ENCODE assay signal across 24 cellular contexts in the genomic region with DNA sequence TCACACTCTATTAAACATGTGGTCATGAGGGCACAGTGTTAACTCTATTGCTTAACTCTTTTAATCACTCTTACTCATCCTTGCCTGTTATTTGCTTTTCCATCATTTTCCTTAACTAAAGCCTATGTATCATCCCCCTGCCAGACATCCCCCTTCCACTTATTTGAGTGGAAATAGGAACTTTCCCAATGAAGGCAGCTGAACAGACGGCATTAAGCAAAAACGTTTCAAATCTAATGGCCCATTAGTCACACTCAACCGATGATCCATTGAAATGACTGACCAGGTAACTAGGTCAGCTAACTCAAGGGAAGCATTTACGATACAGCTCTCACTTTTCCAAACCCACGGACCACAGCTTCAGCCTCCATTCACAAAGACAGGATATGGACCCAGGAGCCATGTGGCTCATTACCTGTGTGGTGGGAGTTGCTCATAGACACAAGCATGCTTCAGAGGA.
DNase-seq lines count a peak whose midpoint lies in the region; ATAC-seq, FAIRE-seq and TF ChIP-seq lines count a peak whose summit lies in the region.
"Had no signal": no experiment of that assay in that cellular context is flagged by ENCODE, and none has a peak within 500 bp of the region (broad histone marks: within the 10 kb centered on the region; RNA-seq: fewer than 3 reads in every experiment).

No MANE protein-coding gene starts in this region.

- no peaks in the 10 kb centered on the region for H3K4me1 ChIP-seq in small intestine (ENCODE audit: control insufficient read depth in 2 of 2, insufficient read depth in 1 of 2, low read depth in 1 of 2, low read length in 1 of 2)
- no peaks in the 10 kb centered on the region for H3K4me1 ChIP-seq in transverse colon
- H3K4me1 ChIP-seq: Caco-2, HAP-1, SJSA1 had no signal

- H3K27ac ChIP-seq in epithelial cell of prostate (peak overlapping the region; percentile 77), small intestine (ENCODE audit: low read depth in 1 of 2, low read length in 1 of 2) (no peak overlapping the region), transverse colon (no peak overlapping the region)
- H3K27ac ChIP-seq: SJSA1 had no signal

- intact Hi-C loops in transverse colon (cut with DNase I; ENCODE audit: low total_unique reads): no loop called here

- H3K9me3 ChIP-seq in MG63: peaks cover 2% of the 10 kb centered on the region; the same call in 1 of the 2 replicates
- no peaks in the 10 kb centered on the region for H3K9me3 ChIP-seq in small intestine (ENCODE audit: control insufficient read depth, low read depth)
- no peaks in the 10 kb centered on the region for H3K9me3 ChIP-seq in transverse colon
- H3K9me3 ChIP-seq: Caco-2, HAP-1, SJSA1 had no signal

- no peak for TF ChIP-seq EP300 in transverse colon (IDR thresholded peaks at IDR 0.05; ENCODE audit: low read depth)

- DNase-seq in ELR (ENCODE audit: low read depth): peak; percentile 62
- DNase-seq in MG63: peak; percentile 10
- DNase-seq in epithelial cell of prostate (ENCODE audit: low read depth, low spot score): no peak
- peak; percentile 48 for DNase-seq in left kidney (ENCODE audit: low read depth, low spot score)
- DNase-seq in activated naive CD4-positive, alpha-beta T cell treated with anti-CD3 and anti-CD28 coated beads, Interleukin-2, amount 50 U/mL, for 72 hours (ENCODE audit: low spot score in 2 of 2): no peak
- no peak for DNase-seq in small intestine
- DNase-seq in transverse colon: no peak
- no peak for DNase-seq in SHP77 treated with DMSO at 0.1 percent for 48 hours (lab: John Stamatoyannopoulos, UW)
- DNase-seq: activated CD4-positive, alpha-beta T cell treated with anti-CD3 and anti-CD28 coated beads for 1 hour; amniotic stem cell; Caco-2; cerebellar nuclear complex; effector CD8-positive, alpha-beta T cell; GF-D8; MM.1S; NCI-H1694 treated with DMSO at 0.1 percent for 48 hours; NCI-H446 treated with DMSO at 0.1 percent for 48 hours had no signal

- H3K36me3 Mint-ChIP-seq in activated naive CD4-positive, alpha-beta T cell treated with anti-CD3 and anti-CD28 coated beads, Interleukin-2, amount 50 U/mL, for 72 hours: no peaks in the 10 kb centered on the region
- H3K36me3 Mint-ChIP-seq: natural killer cell treated with Interleukin-12 subunit alpha and Interleukin-12 subunit beta and Interleukin-15 and Interleukin-18, amount 100 ng/mL, for 72 hours had no signal

- no peak overlapping the region for H3K27ac Mint-ChIP-seq in activated naive CD4-positive, alpha-beta T cell treated with anti-CD3 and anti-CD28 coated beads, Interleukin-2, amount 50 U/mL, for 72 hours
- H3K27ac Mint-ChIP-seq: activated T-helper 17 cell treated with anti-CD3 and anti-CD28 coated beads, Interleukin-2, amount 50 U/mL, for 72 hours; B cell; natural killer cell treated with Interleukin-12 subunit alpha and Interleukin-12 subunit beta and Interleukin-15 and Interleukin-18, amount 100 ng/mL, for 72 hours had no signal

- in situ Hi-C loops in transverse colon (cut with MboI; ENCODE audit: low pct_ligation_motif_present in 1 of 4, low pct_unique_long_range_greater_than_20kb in 1 of 4, low sequenced_read_pairs in 3 of 4): loop anchor here in 1 of 4 donors (25.0 kb wide), 1 partner anchor 1014 kb away; no protein-coding TSS in a partner anchor

- H3K9me3 Mint-ChIP-seq in activated naive CD4-positive, alpha-beta T cell treated with anti-CD3 and anti-CD28 coated beads, Interleukin-2, amount 50 U/mL, for 72 hours: peaks cover 0 to 8% of the 10 kb centered on the region in 2 donors
- H3K9me3 Mint-ChIP-seq: activated T-helper 17 cell treated with anti-CD3 and anti-CD28 coated beads, Interleukin-2, amount 50 U/mL, for 72 hours; natural killer cell treated with Interleukin-12 subunit alpha and Interleukin-12 subunit beta and Interleukin-15 and Interleukin-18, amount 100 ng/mL, for 72 hours had no signal

- WGBS in small intestine, 3 donors: 73 to 81% (median 79%) methylated on average over 5 of the region's 5 CpGs
- 59 to 70% methylated on average over 5 of the region's 5 CpGs for WGBS in transverse colon (ENCODE audit: low coverage in 1 of 2), 2 donors

- TF ChIP-seq POLR2A in transverse colon (IDR thresholded peaks at IDR 0.05): no peak

- no peak for TF ChIP-seq CTCF in transverse colon (IDR thresholded peaks at IDR 0.05)

- no peak overlapping the region for H3K4me3 ChIP-seq in MG63
- H3K4me3 ChIP-seq in small intestine (ENCODE audit: low read depth in 1 of 2, low read length in 2 of 2): no peak overlapping the region
- no peak overlapping the region for H3K4me3 ChIP-seq in transverse colon
- H3K4me3 ChIP-seq: HAP-1, SJSA1 had no signal

- no peak for FAIRE-seq in small intestine (lab: Jason Lieb, UNC)
- FAIRE-seq: frontal cortex, GM12891 had no signal

- H3K27me3 ChIP-seq in MG63 (no peaks in the 10 kb centered on the region), small intestine (ENCODE audit: control insufficient read depth in 2 of 2, insufficient read depth in 2 of 2, low read length in 2 of 2) (no peaks in the 10 kb centered on the region), transverse colon (no peaks in the 10 kb centered on the region)
- H3K27me3 ChIP-seq: SJSA1 had no signal

- ATAC-seq in activated naive CD4-positive, alpha-beta T cell treated with anti-CD3 and anti-CD28 coated beads, Interleukin-2, amount 50 U/mL, for 72 hours: no peak
- ATAC-seq: activated T-helper 17 cell treated with anti-CD3 and anti-CD28 coated beads, Interleukin-2, amount 50 U/mL, for 72 hours; natural killer cell treated with Interleukin-12 subunit alpha and Interleukin-12 subunit beta and Interleukin-15 and Interleukin-18, amount 100 ng/mL, for 72 hours had no signal

- no peaks in the 10 kb centered on the region for H3K36me3 ChIP-seq in MG63
- H3K36me3 ChIP-seq in small intestine (ENCODE audit: control insufficient read depth in 2 of 2, insufficient read depth in 2 of 2, low read length in 2 of 2): no peaks in the 10 kb centered on the region
- H3K36me3 ChIP-seq in transverse colon: no peaks in the 10 kb centered on the region
- H3K36me3 ChIP-seq: HAP-1, SJSA1 had no signal

Comparison
In these comparisons a context has a peak if more than half of its experiments do, and no peak if none do; other contexts are left out.
1. DNase-seq: peak in ELR (single experiment), MG63 (single experiment) and left kidney (single experiment); none in epithelial cell of prostate (single experiment), activated naive CD4-positive, alpha-beta T cell treated with anti-CD3 and anti-CD28 coated beads, Interleukin-2, amount 50 U/mL, for 72 hours (0 of 2), small intestine (single experiment), transverse colon (single experiment) and SHP77 treated with DMSO at 0.1 percent for 48 hours (single experiment).